ENCODE assay signal across 2 cellular contexts in genomic region chr16:88389191-88389590, GRCh38.
TF ChIP-seq lines count a peak whose summit lies in the region.

No MANE protein-coding gene starts in this region.

TF ChIP-seq in A549, 52 proteins besides CTCF, POLR2A, EP300 and RAD21:
- TF ChIP-seq HEYL (CRISPR knock-in tag; IDR thresholded peaks at IDR 0.05) (no peak), KDM1A (IDR thresholded peaks at IDR 0.05; ENCODE audit: low read depth) (no peak), HOXB13 (CRISPR knock-in tag; IDR thresholded peaks at IDR 0.05; ENCODE audit: low read depth) (no peak), ESRRA (IDR thresholded peaks at IDR 0.05; ENCODE audit: borderline replicate concordance, low read length) (no peak), KDM5A (IDR thresholded peaks at IDR 0.05) (no peak), CEBPB (IDR thresholded peaks at IDR 0.05) (no peak), RFX5 (IDR thresholded peaks at IDR 0.05) (no peak), JUNB (IDR thresholded peaks at IDR 0.05) (no peak), NPAS2 (CRISPR knock-in tag; IDR thresholded peaks at IDR 0.05; ENCODE audit: borderline replicate concordance) (no peak), FOSL2 (IDR thresholded peaks at IDR 0.05) (no peak), FOSL2 (CRISPR knock-in tag; IDR thresholded peaks at IDR 0.05) (no peak), E2F6 (IDR thresholded peaks at IDR 0.05; ENCODE audit: borderline replicate concordance, low read depth) (no peak), POLR2AphosphoS2 (conservative IDR thresholded peaks at IDR 0.05; ENCODE audit: low read length) (no peak)

TF ChIP-seq in IMR-90, 13 proteins besides CTCF, POLR2A, EP300 and RAD21:
- no peak for TF ChIP-seq BHLHE40 (IDR thresholded peaks at IDR 0.05; ENCODE audit: low read depth, low read length)
- no peak for TF ChIP-seq RFX5 (IDR thresholded peaks at IDR 0.05; ENCODE audit: low read depth, low read length)
- TF ChIP-seq MXI1 (IDR thresholded peaks at IDR 0.05; ENCODE audit: borderline replicate concordance, low read depth, low read length): no peak
- no peak for TF ChIP-seq CEBPB (IDR thresholded peaks at IDR 0.05; ENCODE audit: low read depth, low read length)
- no peak for TF ChIP-seq SMC3 (IDR thresholded peaks at IDR 0.05; ENCODE audit: low read depth, low read length)
- TF ChIP-seq FOS (IDR thresholded peaks at IDR 0.05; ENCODE audit: low read depth, low read length): no peak
- TF ChIP-seq ELK1 (IDR thresholded peaks at IDR 0.05; ENCODE audit: borderline replicate concordance, low read depth, low read length): no peak
- TF ChIP-seq CHD1 (IDR thresholded peaks at IDR 0.05; ENCODE audit: low read depth, low read length): no peak
- no peak for TF ChIP-seq NFE2L2 (IDR thresholded peaks at IDR 0.05; ENCODE audit: low read depth, low read length)
- TF ChIP-seq RCOR1 (IDR thresholded peaks at IDR 0.05; ENCODE audit: insufficient replicate concordance, low read length): no peak
- TF ChIP-seq MAFK (IDR thresholded peaks at IDR 0.05; ENCODE audit: low read depth, low read length): no peak
- no peak for TF ChIP-seq MAZ (IDR thresholded peaks at IDR 0.05; ENCODE audit: borderline replicate concordance, low read depth, low read length)
- TF ChIP-seq USF2 (IDR thresholded peaks at IDR 0.05; ENCODE audit: low read depth, low read length): no peak
